In the genomic region with DNA sequence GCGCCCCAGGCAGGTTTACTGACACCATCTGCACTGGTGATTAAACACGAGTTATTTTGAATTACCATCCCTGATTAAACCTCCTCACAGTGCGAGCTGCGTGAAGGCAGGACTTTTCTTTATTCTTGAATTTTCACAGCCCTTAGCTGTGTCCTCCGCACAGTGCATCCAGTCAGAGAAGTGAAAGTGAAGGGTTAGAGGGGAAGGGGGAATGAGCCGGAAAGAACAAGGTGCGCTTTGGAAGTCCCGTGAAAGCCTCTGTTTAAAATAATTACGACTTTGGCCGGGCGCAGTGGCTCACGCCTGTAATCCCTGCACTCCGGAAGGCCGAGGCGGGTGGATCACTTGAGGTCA, we compare ENCODE assay signal across 8 cellular contexts. TPM values are rescaled to one million over a fixed set of nuclear protein-coding genes. Genes with fewer than 3 reads are reported as not detected.
DNase-seq lines count a peak whose midpoint lies in the region; ATAC-seq, FAIRE-seq and TF ChIP-seq lines count a peak whose summit lies in the region.
"Not testable (repeated sequence)": the region's sequence is repeated elsewhere in the genome, so short reads cannot be mapped to it uniquely, and the experiment has no call there.

No MANE protein-coding gene starts in this region.

- H3K9me3 Mint-ChIP-seq in neural progenitor cell: not testable (repeated sequence)

- H3K4me3 Mint-ChIP-seq in neural progenitor cell: not testable (repeated sequence)

- not testable (repeated sequence) for TF ChIP-seq CTCF in HEK293 (tag by site-specific recombination; IDR thresholded peaks at IDR 0.05); left lung (IDR thresholded peaks at IDR 0.05); neural progenitor cell (IDR thresholded peaks at IDR 0.05)

- not testable (repeated sequence) for H4K20me1 ChIP-seq in neural progenitor cell (ENCODE audit: low read depth)

- H3K27me3 ChIP-seq in left lung; neural progenitor cell; small intestine (ENCODE audit: control insufficient read depth in 2 of 2, insufficient read depth in 2 of 2, low read length in 2 of 2): not testable (repeated sequence)

- H3K36me3 ChIP-seq in HEK293 (ENCODE audit: control insufficient read depth in 2 of 2, insufficient read depth in 1 of 2, low read length in 2 of 2); left lung; neural progenitor cell; small intestine (ENCODE audit: control insufficient read depth in 2 of 2, insufficient read depth in 2 of 2, low read length in 2 of 2); urinary bladder (ENCODE audit: insufficient read depth): not testable (repeated sequence)

- not testable (repeated sequence) for H3K79me2 ChIP-seq in neural progenitor cell (ENCODE audit: low read depth)

- POLR2A ChIA-PET in HEK293 (lab: Yijun Ruan, JAX): not testable (repeated sequence)

- not testable (repeated sequence) for FAIRE-seq in small intestine (lab: Jason Lieb, UNC)

- H3K4me1 ChIP-seq in HEK293 (ENCODE audit: control insufficient read depth, insufficient read depth, low read length); left lung; neural progenitor cell; small intestine (ENCODE audit: control insufficient read depth in 2 of 2, insufficient read depth in 1 of 2, low read depth in 1 of 2, low read length in 1 of 2); urinary bladder (ENCODE audit: insufficient read depth): not testable (repeated sequence)

- peak; percentile 22 for ATAC-seq in SK-N-SH treated with all-trans-retinoic acid at 6 μM for 48 hours
- ATAC-seq in Right ventricle myocardium inferior: peak; percentile 29
- ATAC-seq in left lung: peak; percentile 41

- H3K27ac Mint-ChIP-seq in neural progenitor cell: not testable (repeated sequence)

- H3K9me3 ChIP-seq in HEK293 (ENCODE audit: control insufficient read depth, insufficient read depth, low read depth, low read length); left lung; neural progenitor cell (ENCODE audit: low read depth); small intestine (ENCODE audit: control insufficient read depth, low read depth): not testable (repeated sequence)

- intact Hi-C loops in Right ventricle myocardium inferior (cut with DNase I); left lung (cut with DNase I): not testable (repeated sequence)

- peak overlapping the region; percentile 7; the same call in 1 of the 2 replicates for H3K27ac ChIP-seq in HEK293 (ENCODE audit: extremely low read depth, low read depth, low read length)
- H3K27ac ChIP-seq in caudate nucleus (ENCODE audit: low read depth, low read length): peak overlapping the region; percentile 1
- peak overlapping the region; percentile 63 to 64 for H3K27ac ChIP-seq in left lung
- not testable (repeated sequence) for H3K27ac ChIP-seq in neural progenitor cell
- H3K27ac ChIP-seq in small intestine (ENCODE audit: low read depth in 1 of 2, low read length in 1 of 2): peak overlapping the region; percentile 48 to 74
- H3K27ac ChIP-seq in urinary bladder (ENCODE audit: low read depth): peak overlapping the region; percentile 48

- peak overlapping the region; percentile 48 for H3K4me2 ChIP-seq in neural progenitor cell

- peaks cover 24% of the 10 kb centered on the region for H3F3A ChIP-seq in neural progenitor cell (ENCODE audit: low read depth)

- DNase-seq in caudate nucleus (lab: John Stamatoyannopoulos, UW); Right ventricle myocardium inferior (ENCODE audit: missing footprints); left lung; neural progenitor cell (ENCODE audit: low spot score); small intestine: not testable (repeated sequence)

- CTCF ChIA-PET in HEK293 (lab: Yijun Ruan, JAX): not testable (repeated sequence)

- not testable (repeated sequence) for H3K4me3 ChIP-seq in HEK293 (ENCODE audit: low read depth, low read length); neural progenitor cell; small intestine (ENCODE audit: low read depth in 1 of 2, low read length in 2 of 2); urinary bladder (ENCODE audit: low read depth, low read length)
- H3K4me3 ChIP-seq in left lung: peak overlapping the region; percentile 7 to 18

- H3K27me3 Mint-ChIP-seq in neural progenitor cell (ENCODE audit: insufficient read depth, low read depth): not testable (repeated sequence)

- WGBS in small intestine, 3 donors: 0 to 23% (median 6%) methylated on average over 1 to 3 of the region's 15 CpGs
- 2% methylated on average over 5 of the region's 15 CpGs for WGBS in urinary bladder

- H3K36me3 Mint-ChIP-seq in neural progenitor cell: not testable (repeated sequence)

- H2AFZ ChIP-seq in neural progenitor cell (replicated peaks): peak overlapping the region; percentile 26

- not testable (repeated sequence) for H3K9ac ChIP-seq in neural progenitor cell

- peaks cover 26% of the 10 kb centered on the region for H3K4me1 Mint-ChIP-seq in neural progenitor cell

RNA-seq across cellular contexts. Expression of a gene that starts 4.0 kb away (rescaled TPM):
- total RNA-seq in Right ventricle myocardium inferior: 14.1 TPM
- 10 to 100 TPM; 35.8 to 36.1 TPM for total RNA-seq in left lung
- 19.0 and 23.6 TPM in 2 replicates for total RNA-seq in neural progenitor cell (ENCODE audit: low replicate concordance)
- polyA plus RNA-seq in small intestine: 10 to 100 TPM; 19.2 to 19.7 (median 19.6) TPM
- total RNA-seq in urinary bladder: 81.6 TPM
- 18.8 TPM for polyA plus RNA-seq in urinary bladder
